ENCODE assay signal across 8 cellular contexts in genomic region chr2:84905181-84906107, GRCh38. TPM values are rescaled to one million over a fixed set of nuclear protein-coding genes. Genes with fewer than 3 reads are reported as not detected.
DNase-seq lines count a peak whose midpoint lies in the region; ATAC-seq and TF ChIP-seq lines count a peak whose summit lies in the region.

TMSB10 (plus strand) TSS chr2:84905656.

- CTCF ChIA-PET in activated CD4-positive, alpha-beta T cell treated with anti-CD3 and anti-CD28 coated beads for 36 hours (lab: Charles Lee): interaction anchor here (0.7 to 3.8 kb wide), 7 partner anchors 11 to 226 kb away, joined by 3 to 23 read pairs (median 6); no protein-coding TSS in a partner anchor

- peak within 1 kb of the TSS; percentile 89 for H3K27ac Mint-ChIP-seq in activated CD4-positive, alpha-beta T cell treated with anti-CD3 and anti-CD28 coated beads for 36 hours

- H3K27me3 Mint-ChIP-seq in activated CD4-positive, alpha-beta T cell treated with anti-CD3 and anti-CD28 coated beads for 36 hours: no peaks in the 10 kb centered on the region

- peaks cover 57% of the 10 kb centered on the region for H3K4me1 Mint-ChIP-seq in activated CD4-positive, alpha-beta T cell treated with anti-CD3 and anti-CD28 coated beads for 36 hours

- ATAC-seq in GM18907 (IDR thresholded peaks at IDR 0.05; ENCODE audit: unreplicated experiment) (peak; percentile 76), HG03139 (IDR thresholded peaks at IDR 0.05; ENCODE audit: unreplicated experiment) (peak; percentile 54)
- ATAC-seq in activated CD4-positive, alpha-beta T cell treated with anti-CD3 and anti-CD28 coated beads for 36 hours: peak; percentile 69

- peaks cover 45% of the 10 kb centered on the region for H3K36me3 Mint-ChIP-seq in activated CD4-positive, alpha-beta T cell treated with anti-CD3 and anti-CD28 coated beads for 36 hours (ENCODE audit: low read depth)

- intact Hi-C loops in activated CD4-positive, alpha-beta T cell treated with anti-CD3 and anti-CD28 coated beads for 36 hours (cut with DNase I, micrococcal nuclease): loop anchor here (1.0 to 5.0 kb wide), 10 partner anchors 7 to 632 kb away; partner anchors contain the start of genes KCMF1 (in 1 of the 2), MAT2A (in 1 of the 2) and SUCLG1 (in 1 of the 2)

- H3K27me3 ChIP-seq in layer of hippocampus (ENCODE audit: control insufficient read depth, insufficient read depth, low read length): no peaks in the 10 kb centered on the region

- peak within 1 kb of the TSS; percentile 96 for H3K4me3 Mint-ChIP-seq in activated CD4-positive, alpha-beta T cell treated with anti-CD3 and anti-CD28 coated beads for 36 hours

- peak within 1 kb of the TSS; percentile 71 for H3K27ac ChIP-seq in layer of hippocampus (ENCODE audit: low read depth, low read length)

- DNase-seq in AG20443 (ENCODE audit: low spot score) (peak; percentile 95), NCI-H446 treated with DMSO at 0.1 percent for 48 hours (lab: John Stamatoyannopoulos, UW) (peak; percentile 66), choroid plexus epithelial cell (ENCODE audit: low read depth) (peak; percentile 87)
- DNase-seq in activated CD4-positive, alpha-beta T cell treated with anti-CD3 and anti-CD28 coated beads for 36 hours: peak; percentile 93
- peak; percentile 86 to 93 for DNase-seq in stimulated activated CD4-positive, alpha-beta T cell treated with anti-CD3 and anti-CD28 coated beads, Interleukin-1b, Interleukin-23, amount 100 ng/mL, for 4 hours (ENCODE audit: low read depth in 2 of 2)

- H3K4me3 ChIP-seq in choroid plexus epithelial cell (ENCODE audit: low read depth, low read length): peak within 1 kb of the TSS; percentile 94

- TF ChIP-seq CTCF in choroid plexus epithelial cell (conservative IDR thresholded peaks at IDR 0.05; ENCODE audit: low read depth, low read length): no peak

- H3K9me3 Mint-ChIP-seq in activated CD4-positive, alpha-beta T cell treated with anti-CD3 and anti-CD28 coated beads for 36 hours (ENCODE audit: low read depth): peaks cover 16% of the 10 kb centered on the region

- POLR2A ChIA-PET in activated CD4-positive, alpha-beta T cell treated with anti-CD3 and anti-CD28 coated beads for 36 hours (lab: Charles Lee): interaction anchor here (0.7 to 4.1 kb wide), 10 partner anchors 14 to 449 kb away, joined by 3 to 35 read pairs (median 5); partner anchors contain the start of genes RETSAT and TRABD2A

RNA-seq across cellular contexts. Expression of gene TMSB10, which starts in this region (rescaled TPM):
- total RNA-seq in activated CD4-positive, alpha-beta T cell treated with anti-CD3 and anti-CD28 coated beads for 36 hours: 1,000 to 10,000 TPM; 2,345 to 2,742 TPM

Comparison
In these comparisons a context has a peak if more than half of its experiments do, and no peak if none do; other contexts are left out.
1. Peak in every context shown above with its lines: DNase-seq, ATAC-seq, H3K4me3 ChIP-seq and H3K27ac ChIP-seq.